8 cellular contexts compared by ENCODE assay signal in the genomic region with DNA sequence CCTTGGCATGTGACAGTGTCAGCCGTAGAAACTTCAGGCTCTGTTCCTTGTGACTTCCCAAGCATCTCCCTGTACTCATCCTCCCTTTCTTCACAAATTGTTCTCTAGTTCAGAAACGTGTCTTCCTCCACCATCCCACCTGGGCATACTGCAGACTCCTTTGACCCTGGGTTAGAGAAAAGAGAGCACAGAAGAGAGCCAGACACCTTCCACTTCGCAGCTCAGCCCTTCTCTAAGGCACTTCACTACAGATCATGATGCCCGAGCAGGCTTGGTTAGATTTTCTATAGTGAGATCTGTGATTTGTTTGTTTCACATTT.
DNase-seq lines count a peak whose midpoint lies in the region; ATAC-seq and TF ChIP-seq lines count a peak whose summit lies in the region.
"Had no signal": no experiment of that assay in that cellular context is flagged by ENCODE, and none has a peak within 500 bp of the region (broad histone marks: within the 10 kb centered on the region; RNA-seq: fewer than 3 reads in every experiment).

No MANE protein-coding gene starts in this region.

- no peak overlapping the region for H3K27ac ChIP-seq in HCT116 (ENCODE audit: low read depth, low read length)
- H3K27ac ChIP-seq in neutrophil: no peak overlapping the region
- H3K27ac ChIP-seq: ovary had no signal

- H3K4me3 ChIP-seq in HCT116 (replicated peaks in 1 of 2; ENCODE audit: low read depth in 1 of 2, low read length in 2 of 2): no peak overlapping the region
- no peak overlapping the region for H3K4me3 ChIP-seq in neutrophil (ENCODE audit: low read depth in 1 of 2, low read length in 1 of 2)
- H3K4me3 ChIP-seq: ovary had no signal

- DNase-seq in HCT116 (ENCODE audit: low read depth, low spot score) (no peak), kidney glomerular epithelial cell (lab: John Stamatoyannopoulos, UW) (no peak), posterior cingulate gyrus (no peak)

- H2AFZ ChIP-seq in HCT116 (ENCODE audit: low read depth, low read length, poor library complexity, severe bottlenecking): no peak overlapping the region

- TF ChIP-seq CTCF in HCT116 (IDR thresholded peaks at IDR 0.05 in 2 of 3, conservative IDR thresholded peaks at IDR 0.05 in 1 of 3; ENCODE audit: borderline replicate concordance in 1 of 3, insufficient read depth in 1 of 3, low read depth in 2 of 3, low read length in 2 of 3) (no peak; a peak in 1 of 6 replicates), neutrophil (IDR thresholded peaks at IDR 0.05) (peak; percentile 3)

- H3K9me2 ChIP-seq in HCT116 (ENCODE audit: insufficient read depth): no peaks in the 10 kb centered on the region

- H3K9me3 ChIP-seq in HCT116 (ENCODE audit: control insufficient read depth in 1 of 2, insufficient read depth in 1 of 2, low read depth in 1 of 2, low read length in 2 of 2): no peaks in the 10 kb centered on the region
- no peaks in the 10 kb centered on the region for H3K9me3 ChIP-seq in neutrophil
- H3K9me3 ChIP-seq: ovary had no signal

- no peak overlapping the region for H3K4me2 ChIP-seq in HCT116 (ENCODE audit: low read length)

- ATAC-seq in GM19023 (IDR thresholded peaks at IDR 0.05; ENCODE audit: unreplicated experiment): peak; percentile 26
- ATAC-seq in HCT116: peak; percentile 51
- peak; percentile 22 for ATAC-seq in HG03571 (IDR thresholded peaks at IDR 0.05; ENCODE audit: unreplicated experiment)
- no peak for ATAC-seq in HG03457 (IDR thresholded peaks at IDR 0.05; ENCODE audit: unreplicated experiment)

- CTCF ChIA-PET in HCT116 (lab: Charles Lee): interaction anchor here (0.7 to 2.3 kb wide), 6 partner anchors 9 to 105 kb away, joined by 3 to 7 read pairs (median 3); no protein-coding TSS in a partner anchor

- no TSS peak for BruUV-seq in HCT116 (replicated peaks; lab: Mats Ljungman, UMichigan)

- TF ChIP-seq RAD21 in HCT116 (IDR thresholded peaks at IDR 0.05; ENCODE audit: low read depth): no peak

- H3K9ac ChIP-seq in HCT116 (ENCODE audit: low read length): no peak overlapping the region

- H4K20me1 ChIP-seq in HCT116 (ENCODE audit: insufficient read depth): no peaks in the 10 kb centered on the region

- H3K79me2 ChIP-seq in HCT116 (ENCODE audit: insufficient read depth, low read length): no peaks in the 10 kb centered on the region

- intact Hi-C loops in HCT116 (cut with micrococcal nuclease) (loop anchor here (5.0 kb wide), 1 partner anchor 1740 kb away; no protein-coding TSS in a partner anchor), posterior cingulate gyrus (cut with DNase I) (no loop called here)

- POLR2A ChIA-PET in HCT116 (lab: Charles Lee): no interaction called here

- RAD21 ChIA-PET in HCT116 (lab: Charles Lee; ENCODE audit: low non-redundant PET in 1 of 2, low total read pairs in 2 of 2, uncharacterized antibody in 2 of 2, unreplicated experiment in 2 of 2): no interaction called here

- TF ChIP-seq POLR2A in HCT116 (IDR thresholded peaks at IDR 0.05; ENCODE audit: borderline replicate concordance, extremely low read depth, insufficient read depth, insufficient read length): no peak

- H3K36me3 ChIP-seq in HCT116 (ENCODE audit: control insufficient read depth in 1 of 2, insufficient read depth in 2 of 2, low read length in 2 of 2) (no peaks in the 10 kb centered on the region), neutrophil (no peaks in the 10 kb centered on the region)
- H3K36me3 ChIP-seq: ovary had no signal

- H3K27me3 ChIP-seq in HCT116 (ENCODE audit: insufficient read depth, low read length): peaks cover 22% of the 10 kb centered on the region
- H3K27me3 ChIP-seq in neutrophil: peaks cover 17% of the 10 kb centered on the region
- H3K27me3 ChIP-seq: ovary had no signal

- H3K4me1 ChIP-seq in HCT116 (ENCODE audit: control insufficient read depth in 1 of 2, insufficient read depth in 2 of 2, low read length in 2 of 2) (no peaks in the 10 kb centered on the region; a peak in 1 of 4 replicates), neutrophil (ENCODE audit: control insufficient read depth in 1 of 2, insufficient read depth in 1 of 2, low read depth in 1 of 2, low read length in 1 of 2) (no peaks in the 10 kb centered on the region)

TF ChIP-seq in HCT116, 20 proteins besides CTCF, POLR2A, EP300 and RAD21:
- no peak for TF ChIP-seq SP1 (IDR thresholded peaks at IDR 0.05; ENCODE audit: low read depth)
- TF ChIP-seq, protein P1, sequence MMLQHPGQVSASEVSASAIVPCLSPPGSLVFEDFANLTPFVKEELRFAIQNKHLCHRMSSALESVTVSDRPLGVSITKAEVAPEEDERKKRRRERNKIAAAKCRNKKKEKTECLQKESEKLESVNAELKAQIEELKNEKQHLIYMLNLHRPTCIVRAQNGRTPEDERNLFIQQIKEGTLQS (IDR thresholded peaks at IDR 0.05): no peak
- no peak for TF ChIP-seq JUND (IDR thresholded peaks at IDR 0.05)
- no peak for TF ChIP-seq EGR1 (IDR thresholded peaks at IDR 0.05; ENCODE audit: low read depth)
- TF ChIP-seq SRF (IDR thresholded peaks at IDR 0.05; ENCODE audit: low read depth): no peak
- no peak for TF ChIP-seq CBX3 (IDR thresholded peaks at IDR 0.05; ENCODE audit: low read depth)
- no peak for TF ChIP-seq TCF7L2 (IDR thresholded peaks at IDR 0.05; ENCODE audit: borderline replicate concordance, extremely low read depth, insufficient read depth, insufficient read length)
- no peak for TF ChIP-seq MAX (IDR thresholded peaks at IDR 0.05)
- TF ChIP-seq POLR2AphosphoS5 (IDR thresholded peaks at IDR 0.05; ENCODE audit: low read depth, low read length): no peak
- TF ChIP-seq EZH2 (IDR thresholded peaks at IDR 0.05): no peak
- TF ChIP-seq, protein P2, sequence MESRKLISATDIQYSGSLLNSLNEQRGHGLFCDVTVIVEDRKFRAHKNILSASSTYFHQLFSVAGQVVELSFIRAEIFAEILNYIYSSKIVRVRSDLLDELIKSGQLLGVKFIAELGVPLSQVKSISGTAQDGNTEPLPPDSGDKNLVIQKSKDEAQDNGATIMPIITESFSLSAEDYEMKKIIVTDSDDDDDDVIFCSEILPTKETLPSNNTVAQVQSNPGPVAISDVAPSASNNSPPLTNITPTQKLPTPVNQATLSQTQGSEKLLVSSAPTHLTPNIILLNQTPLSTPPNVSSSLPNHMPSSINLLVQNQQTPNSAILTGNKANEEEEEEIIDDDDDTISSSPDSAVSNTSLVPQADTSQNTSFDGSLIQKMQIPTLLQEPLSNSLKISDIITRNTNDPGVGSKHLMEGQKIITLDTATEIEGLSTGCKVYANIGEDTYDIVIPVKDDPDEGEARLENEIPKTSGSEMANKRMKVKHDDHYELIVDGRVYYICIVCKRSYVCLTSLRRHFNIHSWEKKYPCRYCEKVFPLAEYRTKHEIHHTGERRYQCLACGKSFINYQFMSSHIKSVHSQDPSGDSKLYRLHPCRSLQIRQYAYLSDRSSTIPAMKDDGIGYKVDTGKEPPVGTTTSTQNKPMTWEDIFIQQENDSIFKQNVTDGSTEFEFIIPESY (IDR thresholded peaks at IDR 0.05; ENCODE audit: extremely low read depth, insufficient replicate concordance, low read length): no peak
- TF ChIP-seq ZFX (IDR thresholded peaks at IDR 0.05): no peak
- no peak for TF ChIP-seq ZNF274 (IDR thresholded peaks at IDR 0.05; ENCODE audit: low read depth, low read length)
- TF ChIP-seq CEBPB (IDR thresholded peaks at IDR 0.05; ENCODE audit: low read depth): no peak
- TF ChIP-seq ELF1 (IDR thresholded peaks at IDR 0.05; ENCODE audit: borderline replicate concordance, low read depth): no peak
- TF ChIP-seq FOSL1 (IDR thresholded peaks at IDR 0.05; ENCODE audit: low read depth): no peak
- no peak for TF ChIP-seq YY1 (IDR thresholded peaks at IDR 0.05; ENCODE audit: extremely low read depth, insufficient replicate concordance, low read depth, low read length)
- no peak for TF ChIP-seq REST (IDR thresholded peaks at IDR 0.05; ENCODE audit: low read depth)
- no peak for TF ChIP-seq SIN3A (IDR thresholded peaks at IDR 0.05; ENCODE audit: low read depth)
- TF ChIP-seq EZH2phosphoT487 (IDR thresholded peaks at IDR 0.05; ENCODE audit: borderline replicate concordance): no peak
